11 cellular contexts compared by ENCODE assay signal in the genomic region with DNA sequence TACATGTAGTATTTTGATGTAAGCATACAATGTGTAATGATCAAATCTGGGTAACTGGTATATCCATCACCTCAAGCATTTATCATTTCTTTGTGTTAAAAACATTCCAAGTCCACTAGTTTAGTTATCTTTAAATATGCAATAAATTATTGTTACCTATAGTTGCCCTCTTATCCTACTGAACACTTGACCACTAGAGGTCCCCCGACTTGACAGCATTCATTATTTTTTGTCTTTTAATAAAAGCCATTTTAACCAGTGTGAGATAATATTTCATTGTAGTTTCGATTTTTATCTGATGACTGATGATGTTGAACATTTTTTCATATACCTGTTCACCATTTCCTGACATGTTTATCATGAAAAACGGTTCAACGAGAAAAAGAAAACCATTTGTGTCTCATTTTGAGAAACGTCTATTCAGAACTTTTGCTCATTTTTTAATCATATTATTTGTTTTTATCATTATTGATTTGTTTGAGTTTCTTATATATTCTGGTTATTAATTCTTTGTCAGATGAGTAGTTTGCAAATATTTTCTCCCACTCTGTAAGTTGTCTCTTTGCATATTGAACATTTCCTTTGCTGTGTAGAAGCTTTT.
DNase-seq lines count a peak whose midpoint lies in the region; ATAC-seq and TF ChIP-seq lines count a peak whose summit lies in the region.
"Had no signal": no experiment of that assay in that cellular context is flagged by ENCODE, and none has a peak within 500 bp of the region (broad histone marks: within the 10 kb centered on the region; RNA-seq: fewer than 3 reads in every experiment).

No MANE protein-coding gene starts in this region.

- TF ChIP-seq CTCF in GM20000 (IDR thresholded peaks at IDR 0.05; ENCODE audit: extremely low read depth, missing control alignments) (peak; percentile 4), foreskin keratinocyte (conservative IDR thresholded peaks at IDR 0.05) (peak; percentile 59)

- no peak for ATAC-seq in foreskin keratinocyte
- ATAC-seq in HG03025 (IDR thresholded peaks at IDR 0.05; ENCODE audit: low FRiP score, unreplicated experiment): no peak
- ATAC-seq: activated CD8-positive, alpha-beta memory T cell treated with anti-CD3 and anti-CD28 coated beads, Interleukin-2, amount 10 ng/mL, durations not matched to agents 7 days and 5 days; left lung had no signal

- no peak overlapping the region for H3K27ac ChIP-seq in foreskin keratinocyte
- H3K27ac ChIP-seq: left lung, spleen had no signal

- H3K27me3 ChIP-seq in foreskin keratinocyte: no peaks in the 10 kb centered on the region
- H3K27me3 ChIP-seq: left lung, spleen had no signal

- no peaks in the 10 kb centered on the region for H3K4me1 ChIP-seq in foreskin keratinocyte
- H3K4me1 ChIP-seq: left lung, spleen had no signal

- DNase-seq in AML-193 (lab: John Stamatoyannopoulos, UW) (peak; percentile 41 to 51), GM20000 (ENCODE audit: low spot score) (no peak), RPMI8226 (peak; percentile 26), foreskin keratinocyte (no peak), nucleus accumbens (lab: John Stamatoyannopoulos, UW) (no peak), SK-N-DZ (ENCODE audit: low spot score) (no peak), UCSD-AML1 (lab: John Stamatoyannopoulos, UW; ENCODE audit: unreplicated experiment) (no peak)
- DNase-seq: activated CD8-positive, alpha-beta memory T cell treated with anti-CD3 and anti-CD28 coated beads, Interleukin-2, amount 10 ng/mL, durations not matched to agents 7 days and 5 days; left lung; spleen had no signal

Comparison
In these comparisons a context has a peak if more than half of its experiments do, and no peak if none do; other contexts are left out.
1. DNase-seq: peak in AML-193 (2 of 2) and RPMI8226 (single experiment); none in GM20000 (single experiment), foreskin keratinocyte (0 of 2), nucleus accumbens (0 of 56), SK-N-DZ (single experiment) and UCSD-AML1 (single experiment).